In genomic region chr15:100818927-100819326, GRCh38 we compare ENCODE assay signal across 16 cellular contexts.
DNase-seq lines count a peak whose midpoint lies in the region; TF ChIP-seq lines count a peak whose summit lies in the region.
"Had no signal": no experiment of that assay in that cellular context is flagged by ENCODE, and none has a peak within 500 bp of the region (broad histone marks: within the 10 kb centered on the region; RNA-seq: fewer than 3 reads in every experiment).

No MANE protein-coding gene starts in this region.

- H3K36me3 ChIP-seq in hepatocyte (replicated peaks; ENCODE audit: insufficient read depth, low read depth): no peaks in the 10 kb centered on the region
- H3K36me3 ChIP-seq in neuronal stem cell (replicated peaks in 1 of 2; ENCODE audit: control insufficient read depth in 2 of 2, insufficient read depth in 2 of 2, low read length in 2 of 2): no peaks in the 10 kb centered on the region
- H3K36me3 ChIP-seq: upper lobe of right lung had no signal

- no peak overlapping the region for H2BK15ac ChIP-seq in neuronal stem cell (ENCODE audit: low read length)

- H3K27ac ChIP-seq in hepatocyte (no peak overlapping the region), neuronal stem cell (replicated peaks; ENCODE audit: low read length) (no peak overlapping the region)
- H3K27ac ChIP-seq: foreskin keratinocyte, upper lobe of right lung had no signal

- no peak overlapping the region for H2BK120ac ChIP-seq in neuronal stem cell (ENCODE audit: low read depth, low read length)

- H3K4me3 ChIP-seq in AG09309 (ENCODE audit: control insufficient read depth, low read depth, low read length) (no peak overlapping the region), HFF-Myc (replicated peaks; ENCODE audit: low read depth, low read length) (no peak overlapping the region), astrocyte of the cerebellum (ENCODE audit: low read depth, low read length) (no peak overlapping the region), hepatocyte (no peak overlapping the region), neuronal stem cell (ENCODE audit: low read length in 2 of 2) (no peak overlapping the region)
- H3K4me3 ChIP-seq: upper lobe of right lung had no signal

- WGBS in hepatocyte (ENCODE audit: low lambda C conversion rate, missing lambda C conversion rate): 75% methylated on average over 3 of the region's 3 CpGs
- no CpG with 5 or more reads among the region's 3 CpGs for WGBS in neuronal stem cell (ENCODE audit: extremely low coverage in 2 of 2, insufficient read length in 2 of 2, insufficient replicate concordance in 1 of 2), 2 donors

- H3K9me3 ChIP-seq in hepatocyte (ENCODE audit: low read depth) (peaks cover 9% of the 10 kb centered on the region), neuronal stem cell (replicated peaks in 1 of 2; ENCODE audit: control insufficient read depth in 2 of 2, insufficient read depth in 1 of 2, low read depth in 1 of 2, low read length in 2 of 2) (peaks cover 5 to 7% of the 10 kb centered on the region in 2 donors)

- no peak overlapping the region for H4K8ac ChIP-seq in neuronal stem cell (ENCODE audit: low read depth, low read length)

- no peak overlapping the region for H3K4ac ChIP-seq in neuronal stem cell (ENCODE audit: low read length)

- no peak overlapping the region for H3K9ac ChIP-seq in neuronal stem cell (ENCODE audit: low read depth, low read length, poor library complexity)

- H2BK5ac ChIP-seq in neuronal stem cell (ENCODE audit: low read length): no peak overlapping the region

- H2AFZ ChIP-seq in hepatocyte (no peak overlapping the region), neuronal stem cell (ENCODE audit: low read length) (no peak overlapping the region)

- H3K4me1 ChIP-seq in hepatocyte (ENCODE audit: insufficient read depth) (no peaks in the 10 kb centered on the region), neuronal stem cell (ENCODE audit: control insufficient read depth in 2 of 2, insufficient read depth in 1 of 2, low read depth in 1 of 2, low read length in 2 of 2) (no peaks in the 10 kb centered on the region)
- H3K4me1 ChIP-seq: foreskin keratinocyte, upper lobe of right lung had no signal

- H3K4me2 ChIP-seq in hepatocyte (no peak overlapping the region), neuronal stem cell (ENCODE audit: insufficient read depth, low read length, poor library complexity, severe bottlenecking) (no peak overlapping the region)

- no peak overlapping the region for H3K18ac ChIP-seq in neuronal stem cell (ENCODE audit: low read length)

- in situ Hi-C loops in astrocyte of the cerebellum (cut with HindIII; ENCODE audit: low sequenced_read_pairs): no loop called here

- H3K27me3 ChIP-seq in hepatocyte (no peaks in the 10 kb centered on the region), neuronal stem cell (ENCODE audit: control insufficient read depth in 3 of 3, insufficient read depth in 3 of 3, low read depth in 1 of 3, low read length in 3 of 3) (no peaks in the 10 kb centered on the region)
- H3K27me3 ChIP-seq: foreskin keratinocyte, upper lobe of right lung had no signal

- H3K79me1 ChIP-seq in neuronal stem cell (ENCODE audit: low read depth, low read length): no peaks in the 10 kb centered on the region

- no peaks in the 10 kb centered on the region for H3K9me2 ChIP-seq in hepatocyte (replicated peaks; ENCODE audit: insufficient read depth)

- no peak overlapping the region for H3K23ac ChIP-seq in neuronal stem cell (ENCODE audit: low read depth, low read length, poor library complexity)

- H4K91ac ChIP-seq in neuronal stem cell (ENCODE audit: low read depth, low read length, poor library complexity): no peak overlapping the region

- no peak overlapping the region for H2AK5ac ChIP-seq in neuronal stem cell (ENCODE audit: low read depth, low read length)

- H2BK12ac ChIP-seq in neuronal stem cell (ENCODE audit: low read length): no peak overlapping the region

- no peaks in the 10 kb centered on the region for H3K79me2 ChIP-seq in hepatocyte

- DNase-seq in AG09309 (ENCODE audit: low read depth) (peak; percentile 50), HFF-Myc (ENCODE audit: extremely low read depth, low read depth) (peak; percentile 31), astrocyte of the cerebellum (ENCODE audit: low read depth) (peak; percentile 44), hepatocyte (ENCODE audit: low spot score) (peak; percentile 21), DMS114 treated with DMSO at 0.1 percent for 48 hours (lab: John Stamatoyannopoulos, UW; ENCODE audit: unreplicated experiment) (no peak), neuronal stem cell (ENCODE audit: low spot score) (no peak), glomerular visceral epithelial cell (ENCODE audit: extremely low spot score) (no peak)
- no peak for DNase-seq in NK-92 treated with Interleukin-12 subunit alpha and Interleukin-12 subunit beta, amount 100 ng/mL, for 24 hours (lab: John Stamatoyannopoulos, UW)
- DNase-seq: anterior cingulate cortex; foreskin keratinocyte; GOT3; MV-4-11; NCI-H2029 treated with DMSO at 0.1 percent for 48 hours; NCI-H69; stimulated activated naive CD4-positive, alpha-beta T cell treated with Interleukin-2 at 50 U/mL for 16 hours; upper lobe of right lung had no signal

- H4K20me1 ChIP-seq in hepatocyte (ENCODE audit: insufficient read depth, poor library complexity, severe bottlenecking): no peaks in the 10 kb centered on the region

- TF ChIP-seq CTCF in AG09309 (IDR thresholded peaks at IDR 0.05; ENCODE audit: control insufficient read depth, insufficient read depth, low read depth, low read length, missing control alignments) (no peak), HFF-Myc (IDR thresholded peaks at IDR 0.05; ENCODE audit: low read depth, low read length, missing control alignments) (no peak), astrocyte of the cerebellum (IDR thresholded peaks at IDR 0.05; ENCODE audit: low read depth, low read length, missing control alignments) (no peak), hepatocyte (IDR thresholded peaks at IDR 0.05; ENCODE audit: poor library complexity) (no peak)

- H3K14ac ChIP-seq in neuronal stem cell (ENCODE audit: low read length): no peak overlapping the region

Comparison
In these comparisons a context has a peak if more than half of its experiments do, and no peak if none do; other contexts are left out.
1. DNase-seq: peak in AG09309 (single experiment), HFF-Myc (single experiment), astrocyte of the cerebellum (single experiment) and hepatocyte (single experiment); none in DMS114 treated with DMSO at 0.1 percent for 48 hours (single experiment), NK-92 treated with Interleukin-12 subunit alpha and Interleukin-12 subunit beta, amount 100 ng/mL, for 24 hours (single experiment), neuronal stem cell (single experiment) and glomerular visceral epithelial cell (single experiment).